Comparison of ENCODE assay signal across 6 cellular contexts in genomic region chr22:40758851-40759250, GRCh38.
DNase-seq lines count a peak whose midpoint lies in the region; ATAC-seq, FAIRE-seq and TF ChIP-seq lines count a peak whose summit lies in the region.
"Not testable (repeated sequence)": the region's sequence is repeated elsewhere in the genome, so short reads cannot be mapped to it uniquely, and the experiment has no call there.

No MANE protein-coding gene starts in this region.

- POLR2A ChIA-PET in Panc1 (lab: Charles Lee): not testable (repeated sequence)

- not testable (repeated sequence) for H3K27me3 ChIP-seq in Panc1 (ENCODE audit: control insufficient read depth, insufficient read depth, low read length); esophagus (ENCODE audit: control insufficient read depth in 1 of 2, insufficient read depth in 2 of 2, low read length in 2 of 2); keratinocyte (ENCODE audit: control insufficient read depth, extremely low read depth, insufficient read depth, low read length)

- H3K27ac ChIP-seq in C4-2B (peak overlapping the region; percentile 42), Panc1 (ENCODE audit: low read length) (peak overlapping the region; percentile 80), VCaP (peak overlapping the region; percentile 80), esophagus (ENCODE audit: low read depth in 2 of 2, low read length in 1 of 2) (peak overlapping the region; percentile 71 to 85), keratinocyte (ENCODE audit: control insufficient read depth, insufficient read depth, low read length) (peak overlapping the region; percentile 80), skin epidermis (peak overlapping the region in 12 of 21 experiments; percentile 6 to 69 (median 32))

- not testable (repeated sequence) for H3K36me3 ChIP-seq in Panc1 (ENCODE audit: control insufficient read depth, insufficient read depth, low read length); esophagus (ENCODE audit: control insufficient read depth in 2 of 2, insufficient read depth in 2 of 2, low read length in 1 of 2); keratinocyte (ENCODE audit: control insufficient read depth in 2 of 2, extremely low read depth in 1 of 2, insufficient read depth in 2 of 2, low read length in 2 of 2)

- not testable (repeated sequence) for H3K4me3 ChIP-seq in Panc1 (ENCODE audit: low read depth in 2 of 2, low read length in 2 of 2); esophagus (ENCODE audit: low read depth in 1 of 2, low read length in 2 of 2); skin epidermis
- H3K4me3 ChIP-seq in keratinocyte (ENCODE audit: control insufficient read depth in 2 of 3, extremely low read depth in 1 of 3, insufficient read depth in 2 of 3, low read depth in 1 of 3, low read length in 3 of 3): peak overlapping the region in 1 of 3 experiments; percentile 12

- in situ Hi-C loops in Panc1 (cut with HindIII; ENCODE audit: low pct_unique_long_range_greater_than_20kb, low sequenced_read_pairs): not testable (repeated sequence)

- not testable (repeated sequence) for H4K20me1 ChIP-seq in keratinocyte (ENCODE audit: control insufficient read depth, extremely low read depth, insufficient read depth, low read length)

- peaks cover 27% of the 10 kb centered on the region for H3K4me1 ChIP-seq in Panc1 (ENCODE audit: control insufficient read depth, insufficient read depth, low read length)
- not testable (repeated sequence) for H3K4me1 ChIP-seq in esophagus (ENCODE audit: control insufficient read depth in 2 of 2, insufficient read depth in 2 of 2, low read length in 1 of 2)
- peaks cover 28% of the 10 kb centered on the region for H3K4me1 ChIP-seq in keratinocyte (ENCODE audit: control insufficient read depth, extremely low read depth, insufficient read depth, low read length)

- not testable (repeated sequence) for BruUV-seq in Panc1 (replicated peaks; lab: Mats Ljungman, UMichigan)

- not testable (repeated sequence) for H3K9me1 ChIP-seq in keratinocyte (ENCODE audit: control insufficient read depth, extremely low read depth, insufficient read depth, low read length)

- peak overlapping the region; percentile 86 for H3K4me2 ChIP-seq in keratinocyte (ENCODE audit: control insufficient read depth, extremely low read depth, insufficient read depth, low read depth, low read length)

- intact Hi-C loops in Panc1 (cut with micrococcal nuclease; ENCODE audit: unreplicated experiment): loop anchor here (5.0 kb wide), 1 partner anchor 77 kb away; no protein-coding TSS in a partner anchor

- DNase-seq in Panc1 (ENCODE audit: low read depth, low spot score); keratinocyte (ENCODE audit: low read depth, low spot score): not testable (repeated sequence)

- dilution Hi-C loops in keratinocyte (cut with MboI; ENCODE audit: extremely low pct_ligation_motif_present, low sequenced_read_pairs): not testable (repeated sequence)

- ATAC-seq in Panc1: not testable (repeated sequence)

- WGBS in esophagus, 2 donors: 76 to 83% methylated on average over 13 of the region's 13 CpGs

- H3K79me2 ChIP-seq in keratinocyte (ENCODE audit: control insufficient read depth, insufficient read depth, low read length): not testable (repeated sequence)

- CTCF ChIA-PET in Panc1 (lab: Charles Lee): not testable (repeated sequence)

- FAIRE-seq in keratinocyte (lab: Jason Lieb, UNC): not testable (repeated sequence)

- H3K9me3 ChIP-seq in Panc1 (ENCODE audit: control insufficient read depth, insufficient read depth, low read depth, low read length); esophagus (ENCODE audit: control insufficient read depth in 2 of 2, insufficient read depth in 1 of 2, low read depth in 1 of 2, low read length in 1 of 2); keratinocyte (ENCODE audit: control insufficient read depth, low read depth, low read length): not testable (repeated sequence)

- H3K9ac ChIP-seq in keratinocyte (ENCODE audit: control insufficient read depth, extremely low read depth, insufficient read depth, low read length): not testable (repeated sequence)

- not testable (repeated sequence) for TF ChIP-seq CTCF in C4-2B (conservative IDR thresholded peaks at IDR 0.05); Panc1 (IDR thresholded peaks at IDR 0.05); VCaP (conservative IDR thresholded peaks at IDR 0.05); keratinocyte (optimal IDR thresholded peaks at IDR 0.05 in 1 of 3, IDR thresholded peaks at IDR 0.05 in 1 of 3, conservative IDR thresholded peaks at IDR 0.05 in 1 of 3; ENCODE audit: extremely low read depth in 1 of 3, insufficient read depth in 2 of 3, low read length in 3 of 3)

- H2AFZ ChIP-seq in keratinocyte (ENCODE audit: control insufficient read depth, low read length): peak overlapping the region; percentile 8
